ENCODE assay signal across 8 cellular contexts in genomic region chr10:91799580-91799975, GRCh38. TPM values are rescaled to one million over a fixed set of nuclear protein-coding genes. Genes with fewer than 3 reads are reported as not detected.
A peak's percentile ranks its signal among the peaks of the same experiment; 100 is the strongest.
DNase-seq lines count a peak whose midpoint lies in the region; ATAC-seq and TF ChIP-seq lines count a peak whose summit lies in the region.

No MANE protein-coding gene starts in this region.

- peaks cover 31% of the 10 kb centered on the region for H3K36me3 ChIP-seq in DND-41 (ENCODE audit: insufficient read depth, low read length)
- H3K36me3 ChIP-seq in NT2/D1 (ENCODE audit: insufficient read depth, insufficient read length, low read length), result peaks cover 22% of the 10 kb centered on the region
- H3K36me3 ChIP-seq in endodermal cell (ENCODE audit: control insufficient read depth, insufficient read depth, low read length), result peaks cover 42% of the 10 kb centered on the region
- peaks cover under 1% of the 10 kb centered on the region for H3K36me3 ChIP-seq in neutrophil

- H3K27me3 Mint-ChIP-seq in endodermal cell (ENCODE audit: insufficient read depth), result peaks cover under 1% of the 10 kb centered on the region

- H3K9me3 ChIP-seq in DND-41 (ENCODE audit: insufficient read depth, low read length, severe bottlenecking) (no peaks in the 10 kb centered on the region), NT2/D1 (ENCODE audit: insufficient read depth, low read length) (no peaks in the 10 kb centered on the region), endodermal cell (ENCODE audit: control insufficient read depth, low read length) (no peaks in the 10 kb centered on the region), neutrophil (no peaks in the 10 kb centered on the region)

- peaks cover 29% of the 10 kb centered on the region for H3K36me3 Mint-ChIP-seq in endodermal cell (ENCODE audit: low read depth)

- H3K9me3 Mint-ChIP-seq in endodermal cell, result no peaks in the 10 kb centered on the region

- DNase-seq in DND-41 (no peak), NT2/D1 (ENCODE audit: low read depth, low spot score) (no peak), endodermal cell (no peak), NCI-H82 (lab: John Stamatoyannopoulos, UW) (no peak)
- no peak for DNase-seq in stimulated activated naive CD4-positive, alpha-beta T cell (lab: John Stamatoyannopoulos, UW)

- H3K4me1 Mint-ChIP-seq in endodermal cell, result peaks cover 37% of the 10 kb centered on the region

- H3K4me3 Mint-ChIP-seq in endodermal cell, result peak overlapping the region; percentile 89

- peak overlapping the region; percentile 81 for H3K4me2 ChIP-seq in DND-41 (ENCODE audit: insufficient read depth, low read length)

- H3K79me2 ChIP-seq in DND-41 (ENCODE audit: insufficient read depth, low read length), result peaks cover 77% of the 10 kb centered on the region

- H3K27me3 ChIP-seq in DND-41 (ENCODE audit: insufficient read depth, low read length, poor library complexity), result no peaks in the 10 kb centered on the region
- H3K27me3 ChIP-seq in NT2/D1 (ENCODE audit: insufficient read depth, insufficient read length), result no peaks in the 10 kb centered on the region
- no peaks in the 10 kb centered on the region for H3K27me3 ChIP-seq in endodermal cell (ENCODE audit: control insufficient read depth, insufficient read depth, low read length, poor library complexity, severe bottlenecking)
- H3K27me3 ChIP-seq in neutrophil, result peaks cover 4% of the 10 kb centered on the region

- ATAC-seq in DND-41 (ENCODE audit: insufficient read depth, low read depth) (no peak), HG03520 (IDR thresholded peaks at IDR 0.05; ENCODE audit: unreplicated experiment) (no peak), HG03097 (IDR thresholded peaks at IDR 0.05; ENCODE audit: low FRiP score, unreplicated experiment) (no peak)

- H3K4me1 ChIP-seq in DND-41 (ENCODE audit: insufficient read depth, low read length) (peaks cover 59% of the 10 kb centered on the region), NT2/D1 (ENCODE audit: insufficient read depth, insufficient read length) (no peaks in the 10 kb centered on the region), endodermal cell (ENCODE audit: control insufficient read depth, insufficient read depth, low read length) (peaks cover 13% of the 10 kb centered on the region), neutrophil (ENCODE audit: control insufficient read depth in 1 of 2, insufficient read depth in 1 of 2, low read depth in 1 of 2, low read length in 1 of 2) (peaks cover 45 to 46% of the 10 kb centered on the region in 2 experiments)

- H3K27ac Mint-ChIP-seq in endodermal cell, result no peak overlapping the region

- H4K20me1 ChIP-seq in DND-41 (ENCODE audit: insufficient read depth, low read length), result peaks cover 31% of the 10 kb centered on the region; the same call in 1 of the 2 replicates

- 29% methylated on average over 3 of the region's 4 CpGs; no CpG with 5 or more reads in 1 of the 2 experiments for WGBS in endodermal cell (ENCODE audit: insufficient coverage in 1 of 2, insufficient read length in 1 of 2), 2 experiments

- H3K4me3 ChIP-seq in DND-41 (ENCODE audit: low read depth in 1 of 2, low read length in 2 of 2), result peak overlapping the region; percentile 48 to 94; a peak in 3 of 4 replicates
- peak overlapping the region; percentile 94 for H3K4me3 ChIP-seq in NT2/D1 (ENCODE audit: insufficient read length, low read depth)
- peak overlapping the region; percentile 85 for H3K4me3 ChIP-seq in endodermal cell (ENCODE audit: low read length)
- H3K4me3 ChIP-seq in neutrophil (ENCODE audit: low read depth in 1 of 2, low read length in 1 of 2), result peak overlapping the region; percentile 71 to 97

- H2AFZ ChIP-seq in DND-41 (ENCODE audit: low read depth, low read length), result no peak overlapping the region

- peak overlapping the region; percentile 74 for H3K9ac ChIP-seq in DND-41 (ENCODE audit: low read depth, low read length)
- peak overlapping the region; percentile 98 for H3K9ac ChIP-seq in NT2/D1 (ENCODE audit: insufficient read length, low read depth)
- peak overlapping the region; percentile 89 for H3K9ac ChIP-seq in endodermal cell (ENCODE audit: extremely low read depth, low read length, poor library complexity, severe bottlenecking)

- no peak for TF ChIP-seq CTCF in DND-41 (IDR thresholded peaks at IDR 0.05; ENCODE audit: borderline replicate concordance, extremely low read depth, low read length, poor library complexity, severe bottlenecking)
- no peak for TF ChIP-seq CTCF in endodermal cell (conservative IDR thresholded peaks at IDR 0.05)
- no peak for TF ChIP-seq CTCF in neutrophil (IDR thresholded peaks at IDR 0.05)

- peak overlapping the region; percentile 91 for H3K27ac ChIP-seq in DND-41 (ENCODE audit: low read length)
- H3K27ac ChIP-seq in endodermal cell (ENCODE audit: low read depth, low read length), result no peak overlapping the region
- peak overlapping the region; percentile 95 for H3K27ac ChIP-seq in neutrophil

RNA-seq across cellular contexts. Expression of gene TNKS2, which starts 1.4 kb away (rescaled TPM):
- total RNA-seq in endodermal cell, result 10 to 100 TPM; 51.3 to 59.9 TPM
- 52.6 TPM for polyA plus RNA-seq in endodermal cell (2013, experiment 1 of 2)
- polyA plus RNA-seq in endodermal cell (2013, experiment 2 of 2), result 48.6 TPM
